1 cellular context compared by ENCODE assay signal in genomic region chr7:98295467-98296220, GRCh38.
TF ChIP-seq lines count a peak whose summit lies in the region.

No MANE protein-coding gene starts in this region.

TF ChIP-seq in IMR-90, 13 proteins besides CTCF, POLR2A, EP300 and RAD21:
- TF ChIP-seq FOS (IDR thresholded peaks at IDR 0.05; ENCODE audit: low read depth, low read length) (no peak), CEBPB (IDR thresholded peaks at IDR 0.05; ENCODE audit: low read depth, low read length) (no peak), NFE2L2 (IDR thresholded peaks at IDR 0.05; ENCODE audit: low read depth, low read length) (no peak), RFX5 (IDR thresholded peaks at IDR 0.05; ENCODE audit: low read depth, low read length) (no peak), USF2 (IDR thresholded peaks at IDR 0.05; ENCODE audit: low read depth, low read length) (no peak), MAZ (IDR thresholded peaks at IDR 0.05; ENCODE audit: borderline replicate concordance, low read depth, low read length) (no peak), BHLHE40 (IDR thresholded peaks at IDR 0.05; ENCODE audit: low read depth, low read length) (no peak), SMC3 (IDR thresholded peaks at IDR 0.05; ENCODE audit: low read depth, low read length) (no peak), CHD1 (IDR thresholded peaks at IDR 0.05; ENCODE audit: low read depth, low read length) (no peak), RCOR1 (IDR thresholded peaks at IDR 0.05; ENCODE audit: insufficient replicate concordance, low read length) (no peak), ELK1 (IDR thresholded peaks at IDR 0.05; ENCODE audit: borderline replicate concordance, low read depth, low read length) (no peak), MAFK (IDR thresholded peaks at IDR 0.05; ENCODE audit: low read depth, low read length) (no peak)
TF ChIP-seq in IMR-90: peak in this region for 0.
